ENCODE assay signal across 17 cellular contexts in the genomic region with DNA sequence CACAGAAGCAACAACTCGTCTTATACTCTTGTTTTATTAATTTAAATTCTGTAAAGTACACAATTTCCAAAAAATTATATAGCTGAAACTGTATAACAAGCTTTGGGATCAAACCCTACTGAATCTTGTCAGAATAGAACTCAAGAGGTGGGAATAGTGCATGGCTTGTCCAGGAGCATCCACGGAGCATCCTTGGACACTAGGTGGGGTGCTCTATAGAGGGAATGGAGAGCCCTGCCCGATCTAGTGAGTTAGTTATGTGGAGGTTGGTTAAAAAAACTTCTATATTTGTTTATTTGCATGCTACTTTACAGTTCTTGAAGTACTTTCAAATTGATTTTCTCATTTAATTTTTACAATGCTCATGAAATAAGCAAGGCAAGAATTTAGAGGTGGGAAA. TPM values are rescaled to one million over a fixed set of nuclear protein-coding genes. Genes with fewer than 3 reads are reported as not detected.
DNase-seq lines count a peak whose midpoint lies in the region; ATAC-seq and TF ChIP-seq lines count a peak whose summit lies in the region.
"Had no signal": no experiment of that assay in that cellular context is flagged by ENCODE, and none has a peak within 500 bp of the region (broad histone marks: within the 10 kb centered on the region; RNA-seq: fewer than 3 reads in every experiment).

No MANE protein-coding gene starts in this region.

- peaks cover 11% of the 10 kb centered on the region for H3K36me3 Mint-ChIP-seq in endodermal cell (ENCODE audit: low read depth)
- no peaks in the 10 kb centered on the region for H3K36me3 Mint-ChIP-seq in activated naive CD8-positive, alpha-beta T cell treated with anti-CD3 and anti-CD28 coated beads for 36 hours
- H3K36me3 Mint-ChIP-seq: CD8-positive, alpha-beta memory T cell had no signal

- peaks cover 0 to 28% of the 10 kb centered on the region in 2 experiments; a peak in 2 of 4 replicates for H3K4me1 ChIP-seq in SK-N-SH (ENCODE audit: control insufficient read depth in 1 of 2, insufficient read depth in 2 of 2, low read depth in 1 of 2, low read length in 1 of 2)
- H3K4me1 ChIP-seq in endodermal cell (ENCODE audit: control insufficient read depth, insufficient read depth, low read length), result no peaks in the 10 kb centered on the region
- peaks cover 18% of the 10 kb centered on the region for H3K4me1 ChIP-seq in GM23248 (ENCODE audit: insufficient read depth)

- H3K9me3 ChIP-seq in SK-N-SH (no peaks in the 10 kb centered on the region), endodermal cell (ENCODE audit: control insufficient read depth, low read length) (no peaks in the 10 kb centered on the region), GM23248 (ENCODE audit: low read depth) (no peaks in the 10 kb centered on the region)

- H3K27ac Mint-ChIP-seq in endodermal cell, result no peak overlapping the region
- no peak overlapping the region for H3K27ac Mint-ChIP-seq in activated naive CD8-positive, alpha-beta T cell treated with anti-CD3 and anti-CD28 coated beads for 36 hours
- H3K27ac Mint-ChIP-seq: CD8-positive, alpha-beta memory T cell had no signal

- POLR2A ChIA-PET in SK-N-SH (lab: Yijun Ruan, JAX), result no interaction called here

- no peaks in the 10 kb centered on the region for H3F3A ChIP-seq in SK-N-SH (replicated peaks; ENCODE audit: insufficient read depth)
- peaks cover 23% of the 10 kb centered on the region; the same call in 1 of the 2 replicates for H3F3A ChIP-seq in GM23248 (ENCODE audit: insufficient read depth)

- H3K79me2 ChIP-seq in SK-N-SH (ENCODE audit: insufficient read depth) (peaks cover 3% of the 10 kb centered on the region), GM23248 (ENCODE audit: insufficient read depth) (peaks cover 61% of the 10 kb centered on the region)

- TF ChIP-seq CTCF in SK-N-SH (IDR thresholded peaks at IDR 0.05) (no peak), endodermal cell (conservative IDR thresholded peaks at IDR 0.05) (peak; percentile 63)

- ATAC-seq in SK-N-SH treated with all-trans-retinoic acid at 6 μM for 48 hours, result no peak
- ATAC-seq: K562 had no signal

- no peak overlapping the region for H2AFZ ChIP-seq in SK-N-SH (ENCODE audit: low read depth)
- no peak overlapping the region for H2AFZ ChIP-seq in GM23248

- DNase-seq in SK-N-SH (no peak), SK-MEL-5 (ENCODE audit: low read depth, low spot score) (peak; percentile 20), endodermal cell (no peak), GM23248 (no peak), mucosa of gallbladder (ENCODE audit: low spot score) (no peak), GDM1 (lab: John Stamatoyannopoulos, UW) (no peak)
- no peak for DNase-seq in activated naive CD8-positive, alpha-beta T cell treated with anti-CD3 and anti-CD28 coated beads for 36 hours
- DNase-seq: CD8-positive, alpha-beta memory T cell; DND-41; NCI-H1105; NCI-H2081; NCI-H446 treated with DMSO at 0.1 percent for 48 hours; RPMI8226; SHP77 treated with DMSO at 0.1 percent for 48 hours had no signal

- H3K27me3 ChIP-seq in SK-N-SH (ENCODE audit: insufficient read depth) (no peaks in the 10 kb centered on the region), endodermal cell (ENCODE audit: control insufficient read depth, insufficient read depth, low read length, poor library complexity, severe bottlenecking) (no peaks in the 10 kb centered on the region), GM23248 (replicated peaks; ENCODE audit: insufficient read depth) (no peaks in the 10 kb centered on the region)
- H3K27me3 ChIP-seq: BLaER1 treated with 17β-estradiol and CSF1 and Interleukin-3, amounts not matched to agents 10 nM and 100 nM had no signal

- H3K9me3 Mint-ChIP-seq in endodermal cell, result no peaks in the 10 kb centered on the region
- no peaks in the 10 kb centered on the region for H3K9me3 Mint-ChIP-seq in activated naive CD8-positive, alpha-beta T cell treated with anti-CD3 and anti-CD28 coated beads for 36 hours
- H3K9me3 Mint-ChIP-seq: CD8-positive, alpha-beta memory T cell had no signal

- H3K9me2 ChIP-seq in SK-N-SH (no peaks in the 10 kb centered on the region), GM23248 (ENCODE audit: insufficient read depth) (no peaks in the 10 kb centered on the region)

- H4K20me1 ChIP-seq in SK-N-SH (ENCODE audit: insufficient read depth) (no peaks in the 10 kb centered on the region), GM23248 (ENCODE audit: insufficient read depth) (no peaks in the 10 kb centered on the region; the same call in 1 of the 2 replicates)
- H4K20me1 ChIP-seq: BLaER1 treated with 17β-estradiol and CSF1 and Interleukin-3, amounts not matched to agents 10 nM and 100 nM had no signal

- H3K9ac ChIP-seq in SK-N-SH (no peak overlapping the region), endodermal cell (ENCODE audit: extremely low read depth, low read length, poor library complexity, severe bottlenecking) (no peak overlapping the region), GM23248 (no peak overlapping the region)
- H3K9ac ChIP-seq: BLaER1 treated with 17β-estradiol and CSF1 and Interleukin-3, amounts not matched to agents 10 nM and 100 nM had no signal

- no peak overlapping the region for H3K4me3 Mint-ChIP-seq in endodermal cell
- H3K4me3 Mint-ChIP-seq in activated naive CD8-positive, alpha-beta T cell treated with anti-CD3 and anti-CD28 coated beads for 36 hours, result no peak overlapping the region
- H3K4me3 Mint-ChIP-seq: CD8-positive, alpha-beta memory T cell had no signal

- TF ChIP-seq RAD21 in SK-N-SH (IDR thresholded peaks at IDR 0.05; ENCODE audit: low read length), result peak; percentile 34; the same call in 1 of the 2 replicates

- CTCF ChIA-PET in SK-N-SH (lab: Yijun Ruan, JAX), result interaction anchor here (0.8 to 1.5 kb wide), 5 partner anchors 9 to 27 kb away, joined by 3 to 6 read pairs (median 4); no protein-coding TSS in a partner anchor

- H3K4me2 ChIP-seq in SK-N-SH, result no peak overlapping the region
- no peak overlapping the region for H3K4me2 ChIP-seq in GM23248 (ENCODE audit: unreplicated experiment)
- H3K4me2 ChIP-seq: BLaER1 treated with 17β-estradiol and CSF1 and Interleukin-3, amounts not matched to agents 10 nM and 100 nM had no signal

- TF ChIP-seq EP300 in SK-N-SH (IDR thresholded peaks at IDR 0.05; ENCODE audit: borderline replicate concordance in 1 of 2, low read depth in 1 of 2, low read length in 1 of 2), result no peak

- in situ Hi-C loops in SK-MEL-5 (cut with HindIII; ENCODE audit: low pct_unique_long_range_greater_than_20kb, low sequenced_read_pairs), result no loop called here
- in situ Hi-C loops in GM23248 (cut with MboI), result no loop called here

- WGBS in SK-N-SH (ENCODE audit: low lambda C conversion rate), result 84% methylated on average over 3 of the region's 3 CpGs
- 83 to 85% methylated on average over 1 to 2 of the region's 3 CpGs for whole genome bisulfite sequencing in endodermal cell (ENCODE audit: insufficient coverage in 1 of 2, insufficient read length in 1 of 2), 2 experiments
- WGBS in GM23248 (ENCODE audit: low coverage in 1 of 2, low lambda C conversion rate in 2 of 2, missing lambda C conversion rate in 2 of 2), 2 experiments, result 89 to 94% methylated on average over 3 of the region's 3 CpGs

- H3K4me3 ChIP-seq in SK-N-SH (ENCODE audit: low read depth in 2 of 2, low read length in 1 of 2), result no peak overlapping the region
- no peak overlapping the region for H3K4me3 ChIP-seq in endodermal cell (ENCODE audit: low read length)
- no peak overlapping the region for H3K4me3 ChIP-seq in GM23248
- H3K4me3 ChIP-seq: BLaER1 treated with 17β-estradiol and CSF1 and Interleukin-3, amounts not matched to agents 10 nM and 100 nM; K562 had no signal

- no peaks in the 10 kb centered on the region for H3K27me3 Mint-ChIP-seq in endodermal cell (ENCODE audit: insufficient read depth)
- peaks cover 4% of the 10 kb centered on the region for H3K27me3 Mint-ChIP-seq in activated naive CD8-positive, alpha-beta T cell treated with anti-CD3 and anti-CD28 coated beads for 36 hours

- H3K36me3 ChIP-seq in SK-N-SH (replicated peaks in 1 of 2; ENCODE audit: control insufficient read depth in 1 of 2, insufficient read depth in 2 of 2, low read length in 1 of 2), result no peaks in the 10 kb centered on the region
- H3K36me3 ChIP-seq in endodermal cell (ENCODE audit: control insufficient read depth, insufficient read depth, low read length), result peaks cover 9% of the 10 kb centered on the region
- H3K36me3 ChIP-seq in GM23248 (ENCODE audit: low read depth), result no peaks in the 10 kb centered on the region
- H3K36me3 ChIP-seq: BLaER1 treated with 17β-estradiol and CSF1 and Interleukin-3, amounts not matched to agents 10 nM and 100 nM had no signal

- H3K27ac ChIP-seq in SK-N-SH (ENCODE audit: low read depth in 2 of 2, low read length in 1 of 2) (no peak overlapping the region), endodermal cell (ENCODE audit: low read depth, low read length) (no peak overlapping the region), GM23248 (no peak overlapping the region)
- H3K27ac ChIP-seq: BLaER1 treated with 17β-estradiol and CSF1 and Interleukin-3, amounts not matched to agents 10 nM and 100 nM had no signal

- peaks cover 40% of the 10 kb centered on the region for H3K4me1 Mint-ChIP-seq in endodermal cell
- no peaks in the 10 kb centered on the region for H3K4me1 Mint-ChIP-seq in activated naive CD8-positive, alpha-beta T cell treated with anti-CD3 and anti-CD28 coated beads for 36 hours
- H3K4me1 Mint-ChIP-seq: CD8-positive, alpha-beta memory T cell had no signal

TF ChIP-seq in SK-N-SH, 30 proteins besides CTCF, POLR2A, EP300 and RAD21 (continues in another document):
- TF ChIP-seq ELF1 (IDR thresholded peaks at IDR 0.05) (no peak), TEAD4 (IDR thresholded peaks at IDR 0.05; ENCODE audit: borderline replicate concordance, insufficient read depth) (no peak), CHD2 (IDR thresholded peaks at IDR 0.05; ENCODE audit: low read length, partially characterized antibody) (no peak), RFX5 (IDR thresholded peaks at IDR 0.05; ENCODE audit: low read length) (no peak)

RNA-seq across cellular contexts. Expression of gene ROR1, which starts 28.3 kb away (rescaled TPM):
- 4.0 and 5.5 TPM in 2 replicates for polyA plus RNA-seq in SK-N-SH (2012; rRNA removed)
- polyA plus RNA-seq in SK-N-SH (2012; cell fraction: cytosol; rRNA removed), result 6.1 and 6.7 TPM in 2 replicates
- polyA plus RNA-seq in SK-N-SH (2012; cell fraction: nucleus; rRNA removed), result 3.8 and 5.0 TPM in 2 replicates
- total RNA-seq in SK-MEL-5 (2014; rRNA removed; shearing (Covaris generic)), result 2.6 and 2.8 TPM in 2 replicates
- 6.9 and 7.6 TPM in 2 replicates for polyA plus RNA-seq in SK-MEL-5 (2015; cell fraction: cytosol; rRNA removed)
- 2.3 and 2.5 TPM in 2 replicates for polyA plus RNA-seq in SK-MEL-5 (2015; cell fraction: nucleus; rRNA removed)
- total RNA-seq in endodermal cell, result 10 to 100 TPM; 77.4 to 77.9 TPM
- polyA plus RNA-seq in endodermal cell (2013, experiment 1 of 2), result 28.6 TPM
- polyA plus RNA-seq in endodermal cell (2013, experiment 2 of 2), result 27.2 TPM
- total RNA-seq in activated naive CD8-positive, alpha-beta T cell treated with anti-CD3 and anti-CD28 coated beads for 36 hours, result not detected
- 12.0 and 20.9 TPM in 2 replicates for total RNA-seq in GM23248 (2014; rRNA removed; shearing (Covaris generic))
- polyA plus RNA-seq in GM23248 (2016; fragmentation: Nextera tagmentation; extraction: Ambion mirVana), result 12.6 and 13.3 TPM in 2 replicates
- 13.1 TPM for total RNA-seq in mucosa of gallbladder
- total RNA-seq: CD8-positive, alpha-beta memory T cell had no signal
- polyA plus RNA-seq: CD8-positive, alpha-beta memory T cell; K562 had no signal
